19 cellular contexts compared by ENCODE assay signal in the genomic region with DNA sequence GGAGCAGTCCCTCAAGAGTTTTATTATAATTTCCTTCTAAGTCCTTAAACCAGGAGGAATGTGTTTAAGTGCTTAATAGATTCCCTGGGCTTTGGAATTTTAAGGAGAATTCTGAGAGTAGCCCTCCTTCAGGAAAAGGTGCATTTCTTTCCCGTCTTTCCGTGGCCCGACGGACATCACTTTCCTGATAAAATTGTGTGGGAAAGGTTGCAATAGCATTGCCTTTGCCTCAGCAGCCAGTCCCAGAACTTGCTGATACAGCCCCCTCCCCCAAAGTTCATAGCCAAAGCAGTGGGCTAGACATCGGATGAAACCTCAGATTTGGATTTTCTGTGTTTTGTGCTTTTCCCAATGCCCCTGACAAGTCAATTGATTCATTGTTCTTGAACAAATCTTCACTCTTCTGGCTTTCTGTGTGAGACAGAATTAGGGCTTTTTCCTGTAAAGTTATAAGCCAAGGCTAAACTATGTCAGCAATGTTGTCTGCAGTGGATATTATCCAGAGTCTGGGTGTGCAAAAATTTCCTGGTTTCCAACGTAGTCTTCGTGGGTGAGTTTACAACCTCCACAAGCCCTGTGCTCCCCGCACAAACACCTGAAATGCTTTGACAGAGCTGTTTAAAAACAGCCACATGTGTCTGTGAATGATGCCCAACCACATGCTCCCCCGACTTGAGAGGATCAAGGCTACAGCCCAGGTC. TPM values are rescaled to one million over a fixed set of nuclear protein-coding genes. Genes with fewer than 3 reads are reported as not detected.
A peak's percentile ranks its signal among the peaks of the same experiment; 100 is the strongest.
DNase-seq lines count a peak whose midpoint lies in the region; ATAC-seq and TF ChIP-seq lines count a peak whose summit lies in the region.
"Had no signal": no experiment of that assay in that cellular context is flagged by ENCODE, and none has a peak within 500 bp of the region (broad histone marks: within the 10 kb centered on the region; RNA-seq: fewer than 3 reads in every experiment).

No MANE protein-coding gene starts in this region.

- POLR2A ChIA-PET in CD4-positive, alpha-beta memory T cell (lab: Charles Lee; ENCODE audit: partially characterized antibody) = no interaction called here

- no peak overlapping the region for H2BK120ac ChIP-seq in H9 (ENCODE audit: low read depth, low read length, poor library complexity, severe bottlenecking)

- peaks cover 31 to 50% of the 10 kb centered on the region in 2 experiments for H3K4me1 Mint-ChIP-seq in H9
- peaks cover 9% of the 10 kb centered on the region for H3K4me1 Mint-ChIP-seq in endodermal cell
- peaks cover 47% of the 10 kb centered on the region for H3K4me1 Mint-ChIP-seq in nephron
- peaks cover 0 to 1% (median 0%) of the 10 kb centered on the region in 4 donors for H3K4me1 Mint-ChIP-seq in CD4-positive, alpha-beta memory T cell

- no peak overlapping the region for H3K27ac ChIP-seq in H9 (ENCODE audit: insufficient read length, low read depth, low read length)
- no peak overlapping the region for H3K27ac ChIP-seq in endodermal cell (ENCODE audit: low read depth, low read length)
- H3K27ac ChIP-seq in testis = peak overlapping the region; percentile 64 to 82
- H3K27ac ChIP-seq in thyroid gland = peak overlapping the region in 1 of 3 donors; percentile 67
- no peak overlapping the region for H3K27ac ChIP-seq in CD4-positive, alpha-beta memory T cell (ENCODE audit: low read depth, low read length)
- H3K27ac ChIP-seq: brain microvascular endothelial cell, epithelial cell of prostate had no signal

- no peak overlapping the region for H3K4me2 ChIP-seq in H9 (ENCODE audit: insufficient read depth, insufficient read length, low read length)

- peaks cover 17% of the 10 kb centered on the region for H3K23me2 ChIP-seq in H9 (ENCODE audit: insufficient read length, low read depth, low read length, poor library complexity, severe bottlenecking)

- no peaks in the 10 kb centered on the region for H4K20me1 ChIP-seq in H9 (ENCODE audit: control insufficient read depth, insufficient read depth, insufficient read length)

- intact Hi-C loops in testis (cut with DNase I; ENCODE audit: low total_unique reads) = no loop called here
- intact Hi-C loops in thyroid gland (cut with DNase I) = no loop called here
- intact Hi-C loops in CD4-positive, alpha-beta memory T cell (cut with micrococcal nuclease) = no loop called here

- CTCF ChIA-PET in CD4-positive, alpha-beta memory T cell (lab: Charles Lee; ENCODE audit: partially characterized antibody) = no interaction called here

- TF ChIP-seq CTCF in H9 (conservative IDR thresholded peaks at IDR 0.05) = no peak
- TF ChIP-seq CTCF in endodermal cell (conservative IDR thresholded peaks at IDR 0.05) = no peak
- no peak for TF ChIP-seq CTCF in nephron (IDR thresholded peaks at IDR 0.05; ENCODE audit: unreplicated experiment in 3 of 3)
- no peak for TF ChIP-seq CTCF in testis (IDR thresholded peaks at IDR 0.05)
- no peak for TF ChIP-seq CTCF in thyroid gland (IDR thresholded peaks at IDR 0.05)

- H3T11ph ChIP-seq in H9 (ENCODE audit: low read length) = no peak overlapping the region

- peak overlapping the region; percentile 60 to 76 for H3K4me3 Mint-ChIP-seq in H9
- peak overlapping the region; percentile 57 for H3K4me3 Mint-ChIP-seq in endodermal cell
- peak overlapping the region; percentile 82 to 86 (median 83) for H3K4me3 Mint-ChIP-seq in nephron
- H3K4me3 Mint-ChIP-seq in CD4-positive, alpha-beta memory T cell = no peak overlapping the region
- H3K4me3 Mint-ChIP-seq: activated naive CD8-positive, alpha-beta T cell; CD4-positive, CD25-positive, alpha-beta regulatory T cell; stimulated activated naive CD8-positive, alpha-beta T cell treated with anti-CD3 and anti-CD28 coated beads, Interleukin-15, Interleukin-2, amounts not matched to agents 100 ng/mL and 50 ng/mL, for 24 hours had no signal

- ATAC-seq in GM21390 (IDR thresholded peaks at IDR 0.05; ENCODE audit: unreplicated experiment) = no peak

- H3K79me1 ChIP-seq in H9 (ENCODE audit: insufficient read depth, low read depth, low read length, poor library complexity, severe bottlenecking) = no peaks in the 10 kb centered on the region

- no peak overlapping the region for H2BK15ac ChIP-seq in H9 (ENCODE audit: low read depth, low read length)

- no peak overlapping the region for H3K4ac ChIP-seq in H9 (ENCODE audit: low read depth, low read length)

- H3K27me3 Mint-ChIP-seq in H9 (ENCODE audit: low read depth) = peaks cover 69% of the 10 kb centered on the region
- peaks cover 61% of the 10 kb centered on the region for H3K27me3 Mint-ChIP-seq in endodermal cell (ENCODE audit: insufficient read depth)
- H3K27me3 Mint-ChIP-seq in nephron (ENCODE audit: low read depth) = peaks cover 59% of the 10 kb centered on the region
- peaks cover 30 to 39% of the 10 kb centered on the region in 2 donors for H3K27me3 Mint-ChIP-seq in CD4-positive, alpha-beta memory T cell

- WGBS in H9 (ENCODE audit: extremely low coverage, insufficient read length, low lambda C conversion rate) = no CpG with 5 or more reads among the region's 9 CpGs
- WGBS in endodermal cell (ENCODE audit: insufficient coverage in 1 of 2, insufficient read length in 1 of 2), 2 experiments = 71% methylated on average over 6 to 9 of the region's 9 CpGs
- WGBS in testis, 2 donors = 11 to 17% methylated on average over 8 to 9 of the region's 9 CpGs
- WGBS in thyroid gland, 2 donors = 54 to 74% methylated on average over 9 of the region's 9 CpGs

- H3K27ac Mint-ChIP-seq in H9 (peak overlapping the region in 1 of 3 experiments; percentile 36; a peak in 1 of 7 replicates), endodermal cell (no peak overlapping the region), nephron (peak overlapping the region; percentile 31 to 72 (median 48))
- H3K27ac Mint-ChIP-seq in CD4-positive, alpha-beta memory T cell = no peak overlapping the region
- H3K27ac Mint-ChIP-seq: activated naive CD8-positive, alpha-beta T cell; CD4-positive, CD25-positive, alpha-beta regulatory T cell; stimulated activated naive CD8-positive, alpha-beta T cell treated with anti-CD3 and anti-CD28 coated beads, Interleukin-15, Interleukin-2, amounts not matched to agents 100 ng/mL and 50 ng/mL, for 24 hours had no signal

- H3K4me1 ChIP-seq in H9 (ENCODE audit: insufficient read depth, low read length) = peaks cover 10% of the 10 kb centered on the region; the same call in 1 of the 2 replicates
- H3K4me1 ChIP-seq in endodermal cell (ENCODE audit: control insufficient read depth, insufficient read depth, low read length) = no peaks in the 10 kb centered on the region
- H3K4me1 ChIP-seq in testis = peaks cover 24% of the 10 kb centered on the region
- peaks cover 12 to 25% of the 10 kb centered on the region in 2 donors for H3K4me1 ChIP-seq in thyroid gland
- H3K4me1 ChIP-seq in CD4-positive, alpha-beta memory T cell (ENCODE audit: insufficient read depth, low read length) = no peaks in the 10 kb centered on the region

- H3K9me3 Mint-ChIP-seq in H9 (no peaks in the 10 kb centered on the region; a peak in 1 of 5 replicates), endodermal cell (no peaks in the 10 kb centered on the region), nephron (peaks cover 3% of the 10 kb centered on the region)
- peaks cover 0 to 4% (median 0%) of the 10 kb centered on the region in 8 donors for H3K9me3 Mint-ChIP-seq in CD4-positive, alpha-beta memory T cell
- H3K9me3 Mint-ChIP-seq: stimulated activated naive CD8-positive, alpha-beta T cell treated with anti-CD3 and anti-CD28 coated beads, Interleukin-15, Interleukin-2, amounts not matched to agents 100 ng/mL and 50 ng/mL, for 24 hours had no signal

- no peak overlapping the region for H4K91ac ChIP-seq in H9 (ENCODE audit: insufficient read length, low read depth, low read length)

- no peak overlapping the region for H2BK20ac ChIP-seq in H9 (ENCODE audit: low read depth, low read length, poor library complexity, severe bottlenecking)

- H4K8ac ChIP-seq in H9 (replicated peaks; ENCODE audit: insufficient read length, low read depth, low read length) = no peak overlapping the region

- no peak overlapping the region for H3K56ac ChIP-seq in H9 (ENCODE audit: insufficient read length, low read depth, low read length)

- H3K9me3 ChIP-seq in H9 (ENCODE audit: control insufficient read depth, low read depth, low read length) (no peaks in the 10 kb centered on the region), endodermal cell (ENCODE audit: control insufficient read depth, low read length) (no peaks in the 10 kb centered on the region), testis (no peaks in the 10 kb centered on the region), thyroid gland (no peaks in the 10 kb centered on the region)
- no peaks in the 10 kb centered on the region for H3K9me3 ChIP-seq in CD4-positive, alpha-beta memory T cell (ENCODE audit: control insufficient read depth in 1 of 2, low read length in 2 of 2)

- H3K27me3 ChIP-seq in H9 (ENCODE audit: insufficient read depth, low read length) (peaks cover 16% of the 10 kb centered on the region; the same call in 1 of the 2 replicates), endodermal cell (ENCODE audit: control insufficient read depth, insufficient read depth, low read length, poor library complexity, severe bottlenecking) (peaks cover 69% of the 10 kb centered on the region), testis (no peaks in the 10 kb centered on the region), thyroid gland (no peaks in the 10 kb centered on the region)
- no peaks in the 10 kb centered on the region for H3K27me3 ChIP-seq in CD4-positive, alpha-beta memory T cell (ENCODE audit: insufficient read depth, low read length)

- H3K14ac ChIP-seq in H9 (ENCODE audit: insufficient read depth, low read length) = no peak overlapping the region

- no peak overlapping the region for H4K5ac ChIP-seq in H9 (ENCODE audit: insufficient read length, low read depth, low read length)

- H2BK12ac ChIP-seq in H9 (ENCODE audit: insufficient read length, low read depth, low read length) = no peak overlapping the region

- H3K36me3 Mint-ChIP-seq in H9 (ENCODE audit: insufficient read depth in 1 of 3, low read depth in 3 of 3) (no peaks in the 10 kb centered on the region), endodermal cell (ENCODE audit: low read depth) (no peaks in the 10 kb centered on the region), nephron (ENCODE audit: low read depth) (no peaks in the 10 kb centered on the region)
- H3K36me3 Mint-ChIP-seq in CD4-positive, alpha-beta memory T cell = no peaks in the 10 kb centered on the region
- H3K36me3 Mint-ChIP-seq: activated naive CD8-positive, alpha-beta T cell; CD4-positive, CD25-positive, alpha-beta regulatory T cell had no signal

- no peak for DNase-seq in H9
- no peak for DNase-seq in endodermal cell
- no peak for DNase-seq in testis
- no peak for DNase-seq in NCI-H524 treated with DMSO at 0.1 percent for 48 hours (lab: John Stamatoyannopoulos, UW)
- no peak for DNase-seq in thyroid gland
- no peak for DNase-seq in CD4-positive, alpha-beta memory T cell
- DNase-seq: activated CD4-positive, alpha-beta T cell treated with anti-CD3 and anti-CD28 coated beads for 1 hour; brain microvascular endothelial cell; CD4-positive, CD25-positive, alpha-beta regulatory T cell; Karpas-422; NCI-H1105; NCI-H2081; RPMI8226 had no signal

- H2AK5ac ChIP-seq in H9 (ENCODE audit: insufficient read length, low read length) = no peak overlapping the region

- no peaks in the 10 kb centered on the region for H3K36me3 ChIP-seq in endodermal cell (ENCODE audit: control insufficient read depth, insufficient read depth, low read length)
- no peaks in the 10 kb centered on the region for H3K36me3 ChIP-seq in testis (ENCODE audit: low read depth, missing control alignments)
- no peaks in the 10 kb centered on the region for H3K36me3 ChIP-seq in thyroid gland
- H3K36me3 ChIP-seq in CD4-positive, alpha-beta memory T cell (ENCODE audit: insufficient read depth, low read length) = no peaks in the 10 kb centered on the region
- H3K36me3 ChIP-seq: brain microvascular endothelial cell had no signal

- TF ChIP-seq POLR2A in testis (IDR thresholded peaks at IDR 0.05) (no peak), thyroid gland (IDR thresholded peaks at IDR 0.05) (no peak)

- H3K4me3 ChIP-seq in endodermal cell (ENCODE audit: low read length) (no peak overlapping the region), testis (peak overlapping the region in 1 of 2 donors; percentile 83), thyroid gland (replicated peaks in 1 of 3) (no peak overlapping the region)
- no peak overlapping the region for H3K4me3 ChIP-seq in CD4-positive, alpha-beta memory T cell (ENCODE audit: low read length in 2 of 2)

- no peak overlapping the region for H3K18ac ChIP-seq in H9 (ENCODE audit: insufficient read length, low read depth, low read length)

- no peak overlapping the region for H2BK5ac ChIP-seq in H9 (ENCODE audit: insufficient read length, low read length)

- no peak overlapping the region for H3K23ac ChIP-seq in H9 (ENCODE audit: insufficient read length, low read depth, low read length)

- H2AFZ ChIP-seq in H9 (ENCODE audit: low read length) = no peak overlapping the region

- no peaks in the 10 kb centered on the region for H3K79me2 ChIP-seq in H9 (ENCODE audit: insufficient read depth, low read length)

- H3K9ac ChIP-seq in H9 (ENCODE audit: extremely low read depth, insufficient read length, low read length) (no peak overlapping the region), endodermal cell (ENCODE audit: extremely low read depth, low read length, poor library complexity, severe bottlenecking) (no peak overlapping the region)

RNA-seq across cellular contexts. Expression of gene SMOC2, which starts 1.0 kb away (rescaled TPM):
- total RNA-seq in H9 (2021) (1.8 and 2.1 TPM in 2 replicates), endodermal cell (under 1 TPM in 1 of 2 donors, not detected in 1; 0.20 TPM), testis (100 to 1,000 TPM in 1 of 2 donors, 10 to 100 TPM in 1; 78.4 to 140 TPM), thyroid gland (10 to 100 TPM in 3 of 4 donors, 1 to 10 TPM in 1; 9.0 to 25.7 (median 15.2) TPM)
- polyA plus RNA-seq in endodermal cell (2013, experiment 1 of 2) = 1.7 TPM
- polyA plus RNA-seq in endodermal cell (2013, experiment 2 of 2) = 0.91 TPM
- 110 TPM for polyA plus RNA-seq in testis (ENCODE audit: insufficient read depth, low read depth, low replicate concordance)
- not detected for total RNA-seq in CD4-positive, alpha-beta memory T cell
- polyA plus RNA-seq in CD4-positive, alpha-beta memory T cell = not detected
- total RNA-seq: CD4-positive, CD25-positive, alpha-beta regulatory T cell; dermis microvascular lymphatic vessel endothelial cell had no signal
- polyA plus RNA-seq: CD4-positive, CD25-positive, alpha-beta regulatory T cell had no signal

Comparison
In these comparisons a context has a peak if more than half of its experiments do, and no peak if none do; other contexts are left out.
1. H3K27ac ChIP-seq: peak in testis (2 of 2); none in H9 (single experiment), endodermal cell (single experiment) and CD4-positive, alpha-beta memory T cell (single experiment).
2. H3K27ac Mint-ChIP-seq: peak in nephron (3 of 3); none in endodermal cell (single experiment) and CD4-positive, alpha-beta memory T cell (0 of 7).
3. H3K4me3 Mint-ChIP-seq: peak in H9 (2 of 2), endodermal cell (single experiment) and nephron (3 of 3); none in CD4-positive, alpha-beta memory T cell (0 of 8).